18 cellular contexts compared by ENCODE assay signal in the genomic region with DNA sequence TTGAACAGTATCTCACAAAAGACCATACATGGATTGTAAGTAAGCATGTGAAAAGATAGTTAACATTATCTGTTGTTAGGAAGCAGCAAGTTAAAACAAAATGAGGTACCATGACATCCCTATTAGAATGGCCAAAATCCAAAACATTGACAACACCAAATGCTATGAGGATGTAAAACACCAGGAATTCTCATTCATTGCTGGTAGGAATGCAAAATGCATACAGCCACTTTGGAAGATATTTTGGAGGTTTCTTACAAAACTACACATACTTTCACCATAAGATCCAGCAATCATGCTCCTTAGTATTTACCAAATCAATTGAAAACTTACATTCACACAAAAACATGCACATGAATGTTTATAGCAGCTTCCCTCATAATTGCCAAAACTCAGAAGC. TPM values are rescaled to one million over a fixed set of nuclear protein-coding genes. Genes with fewer than 3 reads are reported as not detected.
DNase-seq lines count a peak whose midpoint lies in the region; ATAC-seq, FAIRE-seq and TF ChIP-seq lines count a peak whose summit lies in the region.
"Had no signal": no experiment of that assay in that cellular context is flagged by ENCODE, and none has a peak within 500 bp of the region (broad histone marks: within the 10 kb centered on the region; RNA-seq: fewer than 3 reads in every experiment).

No MANE protein-coding gene starts in this region.

- H3K4me3 Mint-ChIP-seq in chondrocyte (ENCODE audit: unreplicated experiment): no peak overlapping the region
- H3K4me3 Mint-ChIP-seq: B cell; CD4-positive, alpha-beta T cell; IgD-negative memory B cell had no signal

- no peak for TF ChIP-seq POLR2A in H54 (IDR thresholded peaks at IDR 0.05; ENCODE audit: low read depth, low read length)
- no peak for TF ChIP-seq POLR2A in erythroblast (IDR thresholded peaks at IDR 0.05; ENCODE audit: low read length)

- FAIRE-seq in D721Med (lab: Jason Lieb, UNC): peak; percentile 56
- peak; percentile 36 for FAIRE-seq in H54 (lab: Jason Lieb, UNC)

- H3K27me3 Mint-ChIP-seq in chondrocyte (ENCODE audit: low read depth): no peaks in the 10 kb centered on the region
- H3K27me3 Mint-ChIP-seq: CD4-positive, alpha-beta T cell had no signal

- H3K4me1 Mint-ChIP-seq in chondrocyte (ENCODE audit: low read depth): peaks cover 17% of the 10 kb centered on the region

- no peak for ATAC-seq in Right ventricle myocardium inferior

- H3K27ac Mint-ChIP-seq in chondrocyte (ENCODE audit: unreplicated experiment): no peak overlapping the region
- H3K27ac Mint-ChIP-seq: B cell; CD4-positive, alpha-beta T cell; IgD-negative memory B cell had no signal

- peaks cover 16% of the 10 kb centered on the region for H3K9me3 Mint-ChIP-seq in chondrocyte (ENCODE audit: low read depth)

- DNase-seq in D721Med (ENCODE audit: insufficient read length, low spot score) (no peak), H54 (ENCODE audit: insufficient read length, low spot score) (no peak), chondrocyte (ENCODE audit: low spot score) (no peak), fibroblast of the aortic adventitia (ENCODE audit: low read depth) (peak; percentile 7), Right ventricle myocardium inferior (ENCODE audit: missing footprints) (no peak), erythroblast (lab: John Stamatoyannopoulos, UW) (no peak), NCI-H2227 (lab: John Stamatoyannopoulos, UW; ENCODE audit: unreplicated experiment) (no peak), NAMALWA (ENCODE audit: low spot score) (no peak)
- DNase-seq: 8988T; C1 segment of cervical spinal cord; Calu3; CD4-positive, alpha-beta T cell; DMS79; GDM1; H7 had no signal

- intact Hi-C loops in Right ventricle myocardium inferior (cut with DNase I): loop anchor here (5.0 kb wide), 1 partner anchor 253 kb away; no protein-coding TSS in a partner anchor

- H3K4me3 ChIP-seq in fibroblast of the aortic adventitia (ENCODE audit: low read depth, low read length): no peak overlapping the region

- no peak for TF ChIP-seq CTCF in D721Med (IDR thresholded peaks at IDR 0.05; ENCODE audit: insufficient read depth, missing control alignments)
- TF ChIP-seq CTCF in chondrocyte (IDR thresholded peaks at IDR 0.05): peak; percentile 13
- TF ChIP-seq CTCF in fibroblast of the aortic adventitia (IDR thresholded peaks at IDR 0.05; ENCODE audit: insufficient read depth, low read length): peak; percentile 5

- peaks cover 4% of the 10 kb centered on the region for H3K36me3 Mint-ChIP-seq in chondrocyte (ENCODE audit: low read depth)
- H3K36me3 Mint-ChIP-seq: IgD-negative memory B cell had no signal

RNA-seq across cellular contexts. Expression of a gene that starts 30.9 kb away (rescaled TPM):
- total RNA-seq in chondrocyte (not detected in 3 replicates), fibroblast of the aortic adventitia (ENCODE audit: low replicate concordance) (not detected in 2 replicates), Right ventricle myocardium inferior (not detected)
- total RNA-seq: B cell, Calu3, H7, HT-29 had no signal

RNA-seq across cellular contexts. Expression of a gene that starts 38.1 kb away (rescaled TPM):
- total RNA-seq in chondrocyte (not detected in 3 replicates), fibroblast of the aortic adventitia (ENCODE audit: low replicate concordance) (not detected in 2 replicates), Right ventricle myocardium inferior (0.19 TPM)
- total RNA-seq: Calu3, H7, HT-29 had no signal
